Comparison of ENCODE assay signal across 9 cellular contexts in genomic region chr10:44647877-44648542, GRCh38.
DNase-seq lines count a peak whose midpoint lies in the region; ATAC-seq and TF ChIP-seq lines count a peak whose summit lies in the region.
"Had no signal": no experiment of that assay in that cellular context is flagged by ENCODE, and none has a peak within 500 bp of the region (broad histone marks: within the 10 kb centered on the region; RNA-seq: fewer than 3 reads in every experiment).

No MANE protein-coding gene starts in this region.

- H2AFZ ChIP-seq in DND-41 (ENCODE audit: low read depth, low read length) (peak overlapping the region; percentile 47; the same call in 1 of the 2 replicates), GM23338 (peak overlapping the region; percentile 38; the same call in 1 of the 2 replicates)

- peaks cover 6% of the 10 kb centered on the region; the same call in 1 of the 2 replicates for H3K9me2 ChIP-seq in GM23338 (ENCODE audit: insufficient read depth)

- TF ChIP-seq CTCF in DND-41 (IDR thresholded peaks at IDR 0.05; ENCODE audit: borderline replicate concordance, extremely low read depth, low read length, poor library complexity, severe bottlenecking) (peak; percentile 4), GM23338 (conservative IDR thresholded peaks at IDR 0.05; ENCODE audit: low read depth in 2 of 2) (no peak), natural killer cell (IDR thresholded peaks at IDR 0.05) (no peak), dorsolateral prefrontal cortex (IDR thresholded peaks at IDR 0.05 in 54 of 56, conservative IDR thresholded peaks at IDR 0.05 in 2 of 56; ENCODE audit: low read depth in 1 of 56, partially characterized antibody in 56 of 56) (no peak)

- H3K4me2 ChIP-seq in DND-41 (ENCODE audit: insufficient read depth, low read length), result no peak overlapping the region; the same call in 1 of the 2 replicates
- H3K4me2 ChIP-seq in GM23338, result no peak overlapping the region

- H3K9ac ChIP-seq in DND-41 (ENCODE audit: low read depth, low read length), result no peak overlapping the region

- H3K27ac Mint-ChIP-seq in GM23338, result no peak overlapping the region
- H3K27ac Mint-ChIP-seq in natural killer cell, result no peak overlapping the region

- H4K20me1 ChIP-seq in DND-41 (ENCODE audit: insufficient read depth, low read length), result no peaks in the 10 kb centered on the region
- no peaks in the 10 kb centered on the region for H4K20me1 ChIP-seq in GM23338 (replicated peaks; ENCODE audit: insufficient read depth)

- intact Hi-C loops in natural killer cell (cut with micrococcal nuclease), result no loop called here
- intact Hi-C loops in dorsolateral prefrontal cortex (cut with DNase I), result no loop called here

- DNase-seq in DND-41 (peak; percentile 19), GM23338 (ENCODE audit: low spot score) (no peak), NCI-H2029 (lab: John Stamatoyannopoulos, UW) (peak; percentile 74), iris pigment epithelial cell (ENCODE audit: low read depth) (peak; percentile 74), natural killer cell (no peak), ureter (ENCODE audit: low spot score) (no peak), dorsolateral prefrontal cortex (no peak)
- no peak for DNase-seq in central memory CD4-positive, alpha-beta T cell

- no peaks in the 10 kb centered on the region for H3K36me3 Mint-ChIP-seq in GM23338 (ENCODE audit: low read depth)
- H3K36me3 Mint-ChIP-seq in natural killer cell, result no peaks in the 10 kb centered on the region

- H3K4me1 ChIP-seq in DND-41 (ENCODE audit: insufficient read depth, low read length) (peaks cover 18% of the 10 kb centered on the region), GM23338 (ENCODE audit: insufficient read depth) (no peaks in the 10 kb centered on the region)

- no peak overlapping the region for H3K4me3 Mint-ChIP-seq in GM23338
- H3K4me3 Mint-ChIP-seq in natural killer cell, result no peak overlapping the region

- no peaks in the 10 kb centered on the region for H3K36me3 ChIP-seq in DND-41 (ENCODE audit: insufficient read depth, low read length)
- H3K36me3 ChIP-seq in GM23338 (ENCODE audit: insufficient read depth), result no peaks in the 10 kb centered on the region

- no peaks in the 10 kb centered on the region for H3K9me3 ChIP-seq in DND-41 (ENCODE audit: insufficient read depth, low read length, severe bottlenecking)

- no peaks in the 10 kb centered on the region for H3K27me3 ChIP-seq in DND-41 (ENCODE audit: insufficient read depth, low read length, poor library complexity)
- H3K27me3 ChIP-seq in GM23338 (ENCODE audit: insufficient read depth), result no peaks in the 10 kb centered on the region
- no peaks in the 10 kb centered on the region for H3K27me3 ChIP-seq in dorsolateral prefrontal cortex

- ATAC-seq in DND-41 (ENCODE audit: insufficient read depth, low read depth), result peak; percentile 64
- ATAC-seq in GM23338, result no peak
- no peak for ATAC-seq in natural killer cell

- H3K79me2 ChIP-seq in DND-41 (ENCODE audit: insufficient read depth, low read length) (no peaks in the 10 kb centered on the region), GM23338 (replicated peaks; ENCODE audit: insufficient read depth) (no peaks in the 10 kb centered on the region)

- H3K4me3 ChIP-seq in DND-41 (ENCODE audit: low read depth in 1 of 2, low read length in 2 of 2), result no peak overlapping the region
- H3K4me3 ChIP-seq in GM23338, result no peak overlapping the region
- H3K4me3 ChIP-seq in dorsolateral prefrontal cortex, result no peak overlapping the region
- H3K4me3 ChIP-seq: lung had no signal

- H3F3A ChIP-seq in GM23338 (replicated peaks; ENCODE audit: low read depth), result no peaks in the 10 kb centered on the region

- H3K27ac ChIP-seq in DND-41 (ENCODE audit: low read length) (peak overlapping the region; percentile 64; the same call in 1 of the 2 replicates), GM23338 (ENCODE audit: low read depth) (no peak overlapping the region), dorsolateral prefrontal cortex (no peak overlapping the region)

- H3K27me3 Mint-ChIP-seq in GM23338 (ENCODE audit: insufficient read depth, low read depth, poor library complexity) (peaks cover 7% of the 10 kb centered on the region), natural killer cell (ENCODE audit: low read depth in 2 of 2) (no peaks in the 10 kb centered on the region)

- H3K4me1 Mint-ChIP-seq in GM23338 (0 out of 3 replicates have a peak, but pooled peaks cover 5% of the 10 kb centered on the region), natural killer cell (no peaks in the 10 kb centered on the region)

- peaks cover 3% of the 10 kb centered on the region; the same call in 1 of the 3 replicates for H3K9me3 Mint-ChIP-seq in GM23338
- H3K9me3 Mint-ChIP-seq in natural killer cell, result no peaks in the 10 kb centered on the region

TF ChIP-seq in GM23338, 12 proteins besides CTCF, POLR2A, EP300 and RAD21:
- no peak for TF ChIP-seq CREB1 (CRISPR knock-in tag; IDR thresholded peaks at IDR 0.05; ENCODE audit: low read depth)
- TF ChIP-seq ETS1 (IDR thresholded peaks at IDR 0.05), result no peak
- no peak for TF ChIP-seq NANOG (IDR thresholded peaks at IDR 0.05; ENCODE audit: borderline replicate concordance)
- no peak for TF ChIP-seq ZNF114 (CRISPR knock-in tag; IDR thresholded peaks at IDR 0.05)
- no peak for TF ChIP-seq STAT1 (IDR thresholded peaks at IDR 0.05; ENCODE audit: unreplicated experiment)

Comparison
In these comparisons a context has a peak if more than half of its experiments do, and no peak if none do; other contexts are left out.
1. DNase-seq: peak in DND-41 (single experiment), NCI-H2029 (single experiment) and iris pigment epithelial cell (single experiment); none in GM23338 (single experiment), natural killer cell (single experiment), ureter (single experiment), central memory CD4-positive, alpha-beta T cell (single experiment) and dorsolateral prefrontal cortex (0 of 10).